ENCODE assay signal across 8 cellular contexts in genomic region chr9:98101868-98102273, GRCh38. TPM values are rescaled to one million over a fixed set of nuclear protein-coding genes. Genes with fewer than 3 reads are reported as not detected.
DNase-seq lines count a peak whose midpoint lies in the region; ATAC-seq and TF ChIP-seq lines count a peak whose summit lies in the region.

No MANE protein-coding gene starts in this region.

- H3K9me3 ChIP-seq in BLaER1 treated with 17β-estradiol and CSF1 and Interleukin-3, amounts not matched to agents 10 nM and 100 nM (replicated peaks in 1 of 11) = peaks cover 0 to 15% (median 10%) of the 10 kb centered on the region in 11 experiments; a peak in 14 of 22 replicates

- POLR2A ChIA-PET in MCF 10A (lab: Yijun Ruan, JAX) = interaction anchor here (0.7 kb wide), 1 partner anchor 54 kb away, joined by 3 read pairs; no protein-coding TSS in a partner anchor

- no peak overlapping the region for H3K4me3 Mint-ChIP-seq in MCF 10A (ENCODE audit: unreplicated experiment)

- no peaks in the 10 kb centered on the region for H3K27me3 Mint-ChIP-seq in MCF 10A (ENCODE audit: insufficient read depth, unreplicated experiment)

- peak overlapping the region; percentile 69 to 94 (median 85) for H3K4me2 ChIP-seq in BLaER1 treated with 17β-estradiol and CSF1 and Interleukin-3, amounts not matched to agents 10 nM and 100 nM

- peak; percentile 97 for ATAC-seq in HG03280 (IDR thresholded peaks at IDR 0.05; ENCODE audit: unreplicated experiment)

- intact Hi-C loops in MCF 10A (cut with micrococcal nuclease) = no loop called here

- peak overlapping the region in 5 of 10 experiments; percentile 2 to 41 (median 31); a peak in 6 of 20 replicates for H3K4me3 ChIP-seq in BLaER1 treated with 17β-estradiol and CSF1 and Interleukin-3, amounts not matched to agents 10 nM and 100 nM

- no peaks in the 10 kb centered on the region for H3K27me3 ChIP-seq in BLaER1 treated with 17β-estradiol and CSF1 and Interleukin-3, amounts not matched to agents 10 nM and 100 nM

- no TSS peak for BruUV-seq in MCF 10A (replicated peaks; lab: Mats Ljungman, UMichigan)

- H4K20me1 ChIP-seq in BLaER1 treated with 17β-estradiol and CSF1 and Interleukin-3, amounts not matched to agents 10 nM and 100 nM = peaks cover 0 to 9% (median 0%) of the 10 kb centered on the region in 11 experiments; a peak in 1 of 22 replicates

- DNase-seq in GM19240 (ENCODE audit: insufficient read length, low spot score) (peak; percentile 66), RPMI8226 (peak; percentile 83), medulla oblongata (ENCODE audit: extremely low spot score) (no peak), MCF 10A (ENCODE audit: unreplicated experiment) (no peak)
- peak; percentile 68 for DNase-seq in activated naive CD4-positive, alpha-beta T cell treated with anti-CD3 and anti-CD28 coated beads, Interleukin-2, amount 50 U/mL, for 16 hours
- DNase-seq in stimulated activated CD4-positive, alpha-beta T cell treated with anti-CD3 and anti-CD28 coated beads, Interleukin-4, amount 100 ng/mL, for 24 hours = peak; percentile 78

- H3K9me3 Mint-ChIP-seq in MCF 10A (ENCODE audit: unreplicated experiment) = no peaks in the 10 kb centered on the region

- H3K27ac Mint-ChIP-seq in MCF 10A (ENCODE audit: low read depth, unreplicated experiment) = no peak overlapping the region

- H3K4me1 ChIP-seq in BLaER1 treated with 17β-estradiol and CSF1 and Interleukin-3, amounts not matched to agents 10 nM and 100 nM = peaks cover 59 to 87% (median 81%) of the 10 kb centered on the region in 10 experiments

- H3K27ac ChIP-seq in BLaER1 treated with 17β-estradiol and CSF1 and Interleukin-3, amounts not matched to agents 10 nM and 100 nM = peak overlapping the region in 10 of 11 experiments; percentile 25 to 89 (median 82); a peak in 18 of 22 replicates

- no peak for TF ChIP-seq CTCF in MCF 10A (IDR thresholded peaks at IDR 0.05; ENCODE audit: unreplicated experiment)

- H3K9ac ChIP-seq in BLaER1 treated with 17β-estradiol and CSF1 and Interleukin-3, amounts not matched to agents 10 nM and 100 nM = peak overlapping the region in 9 of 11 experiments; percentile 48 to 71 (median 54); a peak in 16 of 22 replicates

- CTCF ChIA-PET in MCF 10A (lab: Yijun Ruan, JAX) = interaction anchor here (0.6 kb wide), 1 partner anchor 20 kb away, joined by 5 read pairs; no protein-coding TSS in a partner anchor

- peaks cover 30 to 56% (median 46%) of the 10 kb centered on the region in 11 experiments; a peak in 21 of 22 replicates for H3K36me3 ChIP-seq in BLaER1 treated with 17β-estradiol and CSF1 and Interleukin-3, amounts not matched to agents 10 nM and 100 nM

- H3K36me3 Mint-ChIP-seq in MCF 10A (ENCODE audit: insufficient read depth, unreplicated experiment) = peaks cover 30% of the 10 kb centered on the region

- no peaks in the 10 kb centered on the region for H3K4me1 Mint-ChIP-seq in MCF 10A (ENCODE audit: insufficient read depth, unreplicated experiment)

RNA-seq across cellular contexts. Expression of gene TRIM14, which starts 17.2 kb away (rescaled TPM):
- 15.8 and 17.9 TPM in 2 replicates for total RNA-seq in MCF 10A (2022)

RNA-seq across cellular contexts. Expression of gene NANS, which starts 45.3 kb away (rescaled TPM):
- 80.8 and 102 TPM in 2 replicates for total RNA-seq in MCF 10A (2022)

Comparison
In these comparisons a context has a peak if more than half of its experiments do, and no peak if none do; other contexts are left out.
1. DNase-seq: peak in GM19240 (single experiment), RPMI8226 (single experiment), activated naive CD4-positive, alpha-beta T cell treated with anti-CD3 and anti-CD28 coated beads, Interleukin-2, amount 50 U/mL, for 16 hours (single experiment) and stimulated activated CD4-positive, alpha-beta T cell treated with anti-CD3 and anti-CD28 coated beads, Interleukin-4, amount 100 ng/mL, for 24 hours (single experiment); none in medulla oblongata (single experiment) and MCF 10A (single experiment).